24 cellular contexts compared by ENCODE assay signal in genomic region chr20:21701171-21701876, GRCh38. TPM values are rescaled to one million over a fixed set of nuclear protein-coding genes. Genes with fewer than 3 reads are reported as not detected.
"Had no signal": no experiment of that assay in that cellular context is flagged by ENCODE, and none has a peak within 500 bp of the region (broad histone marks: within the 10 kb centered on the region; RNA-seq: fewer than 3 reads in every experiment).

No MANE protein-coding gene starts in this region.

- H3K27ac ChIP-seq: epithelial cell of prostate, left ventricle myocardium inferior, sigmoid colon, tibial artery, vagina had no signal

- H3K4me3 ChIP-seq: left ventricle myocardium inferior, sigmoid colon, tibial artery, vagina had no signal

- H3K4me3 Mint-ChIP-seq: activated naive CD4-positive, alpha-beta T cell treated with anti-CD3 and anti-CD28 coated beads for 36 hours; effector memory CD8-positive, alpha-beta T cell; naive thymus-derived CD8-positive, alpha-beta T cell; T-helper 2 cell treated with Interferon-gamma antibody and Interleukin-4, amounts not matched to agents 5 μg/mL and 100 μg/mL, for 36 hours had no signal

- H3K36me3 ChIP-seq: left ventricle myocardium inferior, sigmoid colon, tibial artery, vagina had no signal

- ATAC-seq: effector memory CD8-positive, alpha-beta T cell; naive thymus-derived CD8-positive, alpha-beta T cell had no signal

- H3K27ac Mint-ChIP-seq: activated naive CD4-positive, alpha-beta T cell treated with anti-CD3 and anti-CD28 coated beads for 36 hours; activated T-helper 2 cell treated with anti-CD3 and anti-CD28 coated beads, Interferon-gamma antibody, Interleukin-2, Interleukin-4, amounts not matched to agents 10 μg/mL and 5 μg/mL and 100 μg/mL, durations not matched to agents 14 hours and 24 hours and 36 hours; effector memory CD8-positive, alpha-beta T cell; T-helper 2 cell treated with Interferon-gamma antibody and Interleukin-4, amounts not matched to agents 5 μg/mL and 100 μg/mL, for 36 hours had no signal

- H3K9me3 ChIP-seq: left ventricle myocardium inferior, sigmoid colon, tibial artery, vagina had no signal

- H3K9me3 Mint-ChIP-seq: activated naive CD4-positive, alpha-beta T cell treated with anti-CD3 and anti-CD28 coated beads for 36 hours; activated T-helper 2 cell treated with anti-CD3 and anti-CD28 coated beads, Interferon-gamma antibody, Interleukin-2, Interleukin-4, amounts not matched to agents 10 μg/mL and 5 μg/mL and 100 μg/mL, durations not matched to agents 14 hours and 24 hours and 36 hours; effector memory CD8-positive, alpha-beta T cell; T-helper 2 cell treated with Interferon-gamma antibody and Interleukin-4, amounts not matched to agents 5 μg/mL and 100 μg/mL, for 36 hours had no signal

- DNase-seq: activated CD4-positive, alpha-beta T cell treated with anti-CD3 and anti-CD28 coated beads for 1 hour; activated CD4-positive, alpha-beta T cell treated with anti-CD3 and anti-CD28 coated beads, Interleukin-2, amount 50 U/mL, for 4 hours; activated naive CD4-positive, alpha-beta T cell treated with anti-CD3 and anti-CD28 coated beads for 36 hours; activated T-cell treated with anti-CD3 and anti-CD28 coated beads, Interleukin-2, amount 50 U/mL, for 1 hour; dermis blood vessel endothelial cell; effector memory CD8-positive, alpha-beta T cell; head of caudate nucleus; kidney; left ventricle myocardium inferior; naive thymus-derived CD8-positive, alpha-beta T cell; sigmoid colon; stimulated activated CD4-positive, alpha-beta T cell treated with anti-CD3 and anti-CD28 coated beads, Interleukin-1b, Interleukin-23, amount 100 ng/mL, for 48 hours; tibial artery had no signal

RNA-seq across cellular contexts. Expression of gene PAX1, which starts 4.1 kb away (rescaled TPM):
- total RNA-seq: activated naive CD4-positive, alpha-beta T cell treated with anti-CD3 and anti-CD28 coated beads for 36 hours; activated T-helper 2 cell treated with anti-CD3 and anti-CD28 coated beads, Interferon-gamma antibody, Interleukin-2, Interleukin-4, amounts not matched to agents 10 μg/mL and 5 μg/mL and 100 μg/mL, durations not matched to agents 14 hours and 24 hours and 36 hours; astrocyte; bronchial epithelial cell; chondrocyte; dermis blood vessel endothelial cell; frontal cortex; kidney; left ventricle myocardium inferior; mucosa of gallbladder; naive thymus-derived CD8-positive, alpha-beta T cell; osteocyte; pulmonary artery endothelial cell; vagina had no signal
- polyA plus RNA-seq: naive thymus-derived CD8-positive, alpha-beta T cell; sigmoid colon had no signal
